In genomic region chr12:118374909-118375308, GRCh38 we compare ENCODE assay signal across 1 cellular context.
TF ChIP-seq lines count a peak whose summit lies in the region.

No MANE protein-coding gene starts in this region.

TF ChIP-seq in HepG2, 621 proteins besides CTCF, POLR2A, EP300 and RAD21:
- no peak for TF ChIP-seq ZNF589 (CRISPR knock-in tag; conservative IDR thresholded peaks at IDR 0.05)
- TF ChIP-seq ZNF350 (CRISPR knock-in tag; IDR thresholded peaks at IDR 0.05; ENCODE audit: borderline replicate concordance, low read depth) = no peak
- TF ChIP-seq SNAPC5 (CRISPR knock-in tag; IDR thresholded peaks at IDR 0.05; ENCODE audit: borderline replicate concordance) = no peak
- TF ChIP-seq RFX1 (IDR thresholded peaks at IDR 0.05) = no peak
- no peak for TF ChIP-seq MXD1 (CRISPR knock-in tag; IDR thresholded peaks at IDR 0.05)
- no peak for TF ChIP-seq WIZ (CRISPR knock-in tag; IDR thresholded peaks at IDR 0.05)
- no peak for TF ChIP-seq FUBP1 (CRISPR knock-in tag; IDR thresholded peaks at IDR 0.05; ENCODE audit: borderline replicate concordance)
